Comparison of ENCODE assay signal across 39 cellular contexts in genomic region chr6:168080397-168081077, GRCh38. TPM values are rescaled to one million over a fixed set of nuclear protein-coding genes. Genes with fewer than 3 reads are reported as not detected.
"Had no signal": no experiment of that assay in that cellular context is flagged by ENCODE, and none has a peak within 500 bp of the region (broad histone marks: within the 10 kb centered on the region; RNA-seq: fewer than 3 reads in every experiment).

No MANE protein-coding gene starts in this region.

- H3K27me3 Mint-ChIP-seq: activated B cell treated with CpG ODN at 0.5 μM for 24 hours; activated CD4-positive, alpha-beta memory T cell treated with anti-CD3 and anti-CD28 coated beads for 36 hours; activated CD4-positive, alpha-beta T cell treated with anti-CD3 and anti-CD28 coated beads, Interleukin-2, amount 10 ng/mL, durations not matched to agents 24 days and 14 days; activated CD8-positive, alpha-beta T cell treated with anti-CD3 and anti-CD28 coated beads for 36 hours; activated naive CD8-positive, alpha-beta T cell treated with anti-CD3 and anti-CD28 coated beads for 36 hours; activated T-helper 17 cell treated with anti-CD3 and anti-CD28 coated beads, Interleukin-2, amount 50 U/mL, for 72 hours had no signal

- H3K9me3 Mint-ChIP-seq: activated B cell treated with CpG ODN at 0.5 μM for 24 hours; activated CD4-positive, alpha-beta memory T cell treated with anti-CD3 and anti-CD28 coated beads for 36 hours; activated CD4-positive, alpha-beta T cell treated with anti-CD3 and anti-CD28 coated beads, Interleukin-2, amount 10 ng/mL, durations not matched to agents 24 days and 14 days; activated CD8-positive, alpha-beta T cell treated with anti-CD3 and anti-CD28 coated beads for 36 hours; activated naive CD4-positive, alpha-beta T cell treated with anti-CD3 and anti-CD28 coated beads for 36 hours; activated naive CD4-positive, alpha-beta T cell treated with anti-CD3 and anti-CD28 coated beads, Interleukin-2, amount 50 U/mL, for 72 hours; activated naive CD8-positive, alpha-beta T cell treated with anti-CD3 and anti-CD28 coated beads for 36 hours; activated T-cell treated with anti-CD3 and anti-CD28 coated beads, Interleukin-2, amount 50 U/mL, for 4 hours; activated T-cell treated with anti-CD3 and anti-CD28 coated beads, Interleukin-2, amount 50 U/mL, for 72 hours; activated T-helper 1 cell treated with anti-CD3 and anti-CD28 coated beads, Interleukin-12 subunit alpha, Interleukin-12 subunit beta, Interleukin-2, Interleukin-4 antibody, amounts not matched to agents 30 ng/mL and 10 ng/mL and 1 ng/mL, durations not matched to agents 14 hours and 24 hours and 36 hours; activated T-helper 17 cell treated with anti-CD3 and anti-CD28 coated beads, Interleukin-2, amount 50 U/mL, for 72 hours; T-helper 1 cell treated with Interleukin-12 subunit alpha and Interleukin-12 subunit beta and Interleukin-4 antibody, amounts not matched to agents 30 μg/mL and 1 μg/mL, for 36 hours; T-helper 2 cell treated with Interferon-gamma antibody and Interleukin-4, amounts not matched to agents 5 μg/mL and 100 μg/mL, for 36 hours had no signal

- H3K4me1 Mint-ChIP-seq: activated B cell treated with CpG ODN at 0.5 μM for 24 hours; activated CD4-positive, alpha-beta T cell treated with anti-CD3 and anti-CD28 coated beads, Interleukin-2, amount 10 ng/mL, durations not matched to agents 24 days and 14 days; activated naive CD8-positive, alpha-beta T cell treated with anti-CD3 and anti-CD28 coated beads for 36 hours; activated T-helper 17 cell treated with anti-CD3 and anti-CD28 coated beads, Interleukin-2, amount 50 U/mL, for 72 hours had no signal

- H3K27ac Mint-ChIP-seq: activated B cell treated with CpG ODN at 0.5 μM for 24 hours; activated CD4-positive, alpha-beta memory T cell treated with anti-CD3 and anti-CD28 coated beads for 36 hours; activated CD4-positive, alpha-beta T cell treated with anti-CD3 and anti-CD28 coated beads, Interleukin-2, amount 10 ng/mL, durations not matched to agents 24 days and 14 days; activated CD8-positive, alpha-beta T cell treated with anti-CD3 and anti-CD28 coated beads for 36 hours; activated naive CD4-positive, alpha-beta T cell treated with anti-CD3 and anti-CD28 coated beads for 36 hours; activated naive CD4-positive, alpha-beta T cell treated with anti-CD3 and anti-CD28 coated beads, Interleukin-2, amount 50 U/mL, for 72 hours; activated naive CD8-positive, alpha-beta T cell treated with anti-CD3 and anti-CD28 coated beads for 36 hours; activated T-cell treated with anti-CD3 and anti-CD28 coated beads, Interleukin-2, amount 50 U/mL, for 72 hours; activated T-helper 1 cell treated with anti-CD3 and anti-CD28 coated beads, Interleukin-12 subunit alpha, Interleukin-12 subunit beta, Interleukin-2, Interleukin-4 antibody, amounts not matched to agents 30 ng/mL and 10 ng/mL and 1 ng/mL, durations not matched to agents 14 hours and 24 hours and 36 hours; activated T-helper 17 cell treated with anti-CD3 and anti-CD28 coated beads, Interleukin-2, amount 50 U/mL, for 72 hours; T-helper 1 cell treated with Interleukin-12 subunit alpha and Interleukin-12 subunit beta and Interleukin-4 antibody, amounts not matched to agents 30 μg/mL and 1 μg/mL, for 36 hours; T-helper 2 cell treated with Interferon-gamma antibody and Interleukin-4, amounts not matched to agents 5 μg/mL and 100 μg/mL, for 36 hours had no signal

- H3K36me3 ChIP-seq: adrenal gland, brain microvascular endothelial cell, breast epithelium had no signal

- H3K27ac ChIP-seq: adrenal gland, body of pancreas, brain microvascular endothelial cell, breast epithelium, VCaP had no signal

- H3K9me3 ChIP-seq: adrenal gland, body of pancreas, breast epithelium had no signal

- ATAC-seq: activated CD8-positive, alpha-beta T cell treated with anti-CD3 and anti-CD28 coated beads for 36 hours; activated naive CD4-positive, alpha-beta T cell treated with anti-CD3 and anti-CD28 coated beads, Interleukin-2, amount 50 U/mL, for 72 hours; activated T-cell treated with anti-CD3 and anti-CD28 coated beads, Interleukin-2, amount 50 U/mL, for 4 hours; activated T-cell treated with anti-CD3 and anti-CD28 coated beads, Interleukin-2, amount 50 U/mL, for 72 hours; activated T-helper 17 cell treated with anti-CD3 and anti-CD28 coated beads, Interleukin-2, amount 50 U/mL, for 72 hours; body of pancreas had no signal

- H3K4me3 Mint-ChIP-seq: activated B cell treated with CpG ODN at 0.5 μM for 24 hours; activated CD4-positive, alpha-beta memory T cell treated with anti-CD3 and anti-CD28 coated beads for 36 hours; activated CD4-positive, alpha-beta T cell treated with anti-CD3 and anti-CD28 coated beads, Interleukin-2, amount 10 ng/mL, durations not matched to agents 24 days and 14 days; activated CD8-positive, alpha-beta T cell treated with anti-CD3 and anti-CD28 coated beads for 36 hours; activated naive CD4-positive, alpha-beta T cell treated with anti-CD3 and anti-CD28 coated beads for 36 hours; activated naive CD8-positive, alpha-beta T cell treated with anti-CD3 and anti-CD28 coated beads for 36 hours; activated T-cell treated with anti-CD3 and anti-CD28 coated beads, Interleukin-2, amount 50 U/mL, for 4 hours; activated T-cell treated with anti-CD3 and anti-CD28 coated beads, Interleukin-2, amount 50 U/mL, for 72 hours; activated T-helper 1 cell treated with anti-CD3 and anti-CD28 coated beads, Interleukin-12 subunit alpha, Interleukin-12 subunit beta, Interleukin-2, Interleukin-4 antibody, amounts not matched to agents 30 ng/mL and 10 ng/mL and 1 ng/mL, durations not matched to agents 14 hours and 24 hours and 36 hours; activated T-helper 17 cell treated with anti-CD3 and anti-CD28 coated beads, Interleukin-2, amount 50 U/mL, for 72 hours; T-helper 1 cell treated with Interleukin-12 subunit alpha and Interleukin-12 subunit beta and Interleukin-4 antibody, amounts not matched to agents 30 μg/mL and 1 μg/mL, for 36 hours; T-helper 2 cell treated with Interferon-gamma antibody and Interleukin-4, amounts not matched to agents 5 μg/mL and 100 μg/mL, for 36 hours had no signal

- H3K4me1 ChIP-seq: adrenal gland, body of pancreas, breast epithelium had no signal

- H3K27me3 ChIP-seq: adrenal gland, body of pancreas, breast epithelium had no signal

- H3K4me3 ChIP-seq: adrenal gland, body of pancreas, breast epithelium had no signal

- DNase-seq: activated B cell treated with CpG ODN at 0.5 μM for 24 hours; activated CD4-positive, alpha-beta memory T cell treated with anti-CD3 and anti-CD28 coated beads for 36 hours; activated CD4-positive, alpha-beta T cell treated with anti-CD3 and anti-CD28 coated beads for 4 hours; activated CD4-positive, alpha-beta T cell treated with anti-CD3 and anti-CD28 coated beads, Interleukin-2, amount 10 ng/mL, durations not matched to agents 24 days and 14 days; activated CD4-positive, alpha-beta T cell treated with anti-CD3 and anti-CD28 coated beads, Interleukin-2, amount 50 U/mL, for 1 hour; activated CD4-positive, alpha-beta T cell treated with anti-CD3 and anti-CD28 coated beads, Interleukin-2, amount 50 U/mL, for 4 hours; activated CD4-positive, CD25-positive, alpha-beta regulatory T cell treated with anti-CD3 and anti-CD28 coated beads, Interleukin-2, amount 50 U/mL, for 72 hours; activated CD8-positive, alpha-beta memory T cell treated with anti-CD3 and anti-CD28 coated beads, Interleukin-2, amount 50 U/mL, for 4 hours; activated CD8-positive, alpha-beta T cell treated with anti-CD3 and anti-CD28 coated beads for 36 hours; activated effector memory CD4-positive, alpha-beta T cell treated with anti-CD3 and anti-CD28 coated beads, Interleukin-2, amount 50 U/mL, for 16 hours; activated gamma-delta T cell treated with Interleukin-2 at 50 U/mL for 16 hours; activated naive CD4-positive, alpha-beta T cell; activated naive CD4-positive, alpha-beta T cell treated with anti-CD3 and anti-CD28 coated beads for 36 hours; activated naive CD4-positive, alpha-beta T cell treated with anti-CD3 and anti-CD28 coated beads, Interleukin-2, amount 50 U/mL, for 16 hours; activated naive CD8-positive, alpha-beta T cell treated with anti-CD3 and anti-CD28 coated beads for 36 hours; activated T-cell treated with anti-CD3 and anti-CD28 coated beads for 4 hours; activated T-cell treated with anti-CD3 and anti-CD28 coated beads, Interleukin-2, amount 50 U/mL, for 1 hour; activated T-cell treated with anti-CD3 and anti-CD28 coated beads, Interleukin-2, amount 50 U/mL, for 4 hours; activated T-cell treated with anti-CD3 and anti-CD28 coated beads, Interleukin-2, amount 50 U/mL, for 72 hours; adrenal gland; amniotic stem cell; aorta; body of pancreas; brain microvascular endothelial cell; central memory CD4-positive, alpha-beta T cell; T-helper 1 cell; T-helper 2 cell; T-helper 9 cell had no signal

RNA-seq across cellular contexts. Expression of gene FRMD1, which starts 1.5 kb away (rescaled TPM):
- total RNA-seq: activated B cell treated with CpG ODN at 0.5 μM for 24 hours; activated CD4-positive, alpha-beta memory T cell treated with anti-CD3 and anti-CD28 coated beads for 36 hours; activated CD4-positive, alpha-beta T cell treated with anti-CD3 and anti-CD28 coated beads, Interleukin-2, amount 10 ng/mL, durations not matched to agents 24 days and 14 days; activated CD8-positive, alpha-beta memory T cell treated with anti-CD3 and anti-CD28 coated beads for 36 hours; activated CD8-positive, alpha-beta T cell treated with anti-CD3 and anti-CD28 coated beads for 36 hours; activated naive CD4-positive, alpha-beta T cell treated with anti-CD3 and anti-CD28 coated beads for 36 hours; activated naive CD4-positive, alpha-beta T cell treated with anti-CD3 and anti-CD28 coated beads, Interleukin-2, amount 50 U/mL, for 72 hours; activated naive CD8-positive, alpha-beta T cell treated with anti-CD3 and anti-CD28 coated beads for 36 hours; activated T-cell treated with anti-CD3 and anti-CD28 coated beads, Interleukin-2, amount 50 U/mL, for 4 hours; activated T-helper 1 cell treated with anti-CD3 and anti-CD28 coated beads, Interleukin-12 subunit alpha, Interleukin-12 subunit beta, Interleukin-2, Interleukin-4 antibody, amounts not matched to agents 30 ng/mL and 10 ng/mL and 1 ng/mL, durations not matched to agents 14 hours and 24 hours and 36 hours; activated T-helper 17 cell treated with anti-CD3 and anti-CD28 coated beads, Interleukin-2, amount 50 U/mL, for 72 hours; astrocyte; body of pancreas; cardiac septum; cerebellum had no signal
